Comparison of ENCODE assay signal across 2 cellular contexts in the genomic region with DNA sequence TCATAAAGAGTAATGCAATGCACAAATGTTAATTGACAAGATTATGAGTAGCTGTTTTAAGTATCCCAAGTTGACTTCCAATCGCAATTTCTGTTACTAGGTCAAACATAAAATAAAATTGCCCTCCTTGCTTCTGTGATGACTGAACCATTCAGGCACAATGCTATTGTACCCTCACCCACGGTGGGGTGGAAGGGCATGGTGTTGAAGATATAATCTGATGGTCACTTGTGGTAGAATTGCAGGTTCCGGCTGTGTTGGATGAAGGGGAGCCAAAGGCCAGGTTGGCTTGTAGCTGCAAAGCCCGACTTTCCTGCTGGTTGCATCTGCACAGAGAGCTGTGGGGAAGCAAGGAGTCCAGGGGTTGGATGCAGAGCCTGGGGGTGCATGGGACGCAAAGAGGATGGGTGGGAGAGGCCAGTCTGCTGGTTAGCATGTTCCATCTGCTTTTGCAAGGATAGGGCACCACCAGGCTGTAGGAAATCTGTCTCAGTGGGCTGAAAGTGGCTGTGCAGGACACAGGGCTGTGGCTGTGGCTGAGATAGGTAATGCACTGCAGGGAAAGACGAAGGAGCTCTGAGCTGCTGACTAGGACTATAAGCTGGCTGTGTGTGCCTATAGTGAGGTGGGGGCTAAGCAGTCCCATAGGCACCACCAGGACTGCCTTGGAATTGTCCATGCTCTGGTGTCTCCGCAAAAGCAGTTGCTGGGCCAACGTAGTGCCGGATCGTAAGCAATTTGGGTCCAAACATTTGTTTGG.
TF ChIP-seq lines count a peak whose summit lies in the region.

No MANE protein-coding gene starts in this region.

TF ChIP-seq in A549, 52 proteins besides CTCF, POLR2A, EP300 and RAD21:
- TF ChIP-seq RCOR1 (IDR thresholded peaks at IDR 0.05; ENCODE audit: low read depth, low read length), result no peak
- TF ChIP-seq HDAC2 (IDR thresholded peaks at IDR 0.05), result no peak
- TF ChIP-seq RFX5 (IDR thresholded peaks at IDR 0.05), result no peak
- TF ChIP-seq, protein P1, sequence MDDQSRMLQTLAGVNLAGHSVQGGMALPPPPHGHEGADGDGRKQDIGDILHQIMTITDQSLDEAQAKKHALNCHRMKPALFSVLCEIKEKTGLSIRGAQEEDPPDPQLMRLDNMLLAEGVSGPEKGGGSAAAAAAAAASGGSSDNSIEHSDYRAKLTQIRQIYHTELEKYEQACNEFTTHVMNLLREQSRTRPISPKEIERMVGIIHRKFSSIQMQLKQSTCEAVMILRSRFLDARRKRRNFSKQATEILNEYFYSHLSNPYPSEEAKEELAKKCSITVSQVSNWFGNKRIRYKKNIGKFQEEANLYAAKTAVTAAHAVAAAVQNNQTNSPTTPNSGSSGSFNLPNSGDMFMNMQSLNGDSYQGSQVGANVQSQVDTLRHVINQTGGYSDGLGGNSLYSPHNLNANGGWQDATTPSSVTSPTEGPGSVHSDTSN (IDR thresholded peaks at IDR 0.05), result no peak
TF ChIP-seq in A549: peak in this region for 0.

TF ChIP-seq in H1, 55 proteins besides CTCF, POLR2A, EP300 and RAD21:
- TF ChIP-seq SIX5 (IDR thresholded peaks at IDR 0.05; ENCODE audit: low read depth, low read length), result no peak
- no peak for TF ChIP-seq GTF2F1 (IDR thresholded peaks at IDR 0.05; ENCODE audit: borderline replicate concordance, low read depth, low read length)
- no peak for TF ChIP-seq BRCA1 (IDR thresholded peaks at IDR 0.05; ENCODE audit: low read depth, low read length)
- TF ChIP-seq SIRT6 (IDR thresholded peaks at IDR 0.05; ENCODE audit: low read length), result no peak
- TF ChIP-seq SUZ12 (IDR thresholded peaks at IDR 0.05; ENCODE audit: low read length), result no peak
- no peak for TF ChIP-seq HDAC2 (IDR thresholded peaks at IDR 0.05; ENCODE audit: borderline replicate concordance in 1 of 2, low read depth in 2 of 2, low read length in 2 of 2)
